Comparison of ENCODE assay signal across 15 cellular contexts in the genomic region with DNA sequence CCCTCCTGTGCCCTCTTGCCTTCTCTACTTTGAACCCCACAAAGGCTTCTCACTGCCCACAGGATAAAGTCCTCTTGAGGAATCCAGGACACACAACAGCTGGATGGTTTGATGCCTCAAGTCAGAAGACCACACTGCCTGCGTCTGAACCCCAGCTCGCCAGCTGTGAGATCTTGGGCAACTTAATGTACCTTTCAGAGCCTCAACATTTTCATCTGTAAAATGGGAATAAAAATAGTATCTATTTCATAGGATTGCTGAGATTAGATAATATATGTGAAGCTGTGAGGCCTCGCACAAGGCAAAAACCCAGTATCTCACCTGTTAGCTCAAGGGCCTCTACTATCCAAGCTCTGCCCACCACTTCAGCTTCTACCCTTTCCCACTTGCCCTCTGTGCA.
"Had no signal": no experiment of that assay in that cellular context is flagged by ENCODE, and none has a peak within 500 bp of the region (broad histone marks: within the 10 kb centered on the region; RNA-seq: fewer than 3 reads in every experiment).

No MANE protein-coding gene starts in this region.

- H3K4me3 ChIP-seq: cardiac muscle cell, gastroesophageal sphincter, lower lobe of right lung, transverse colon had no signal

- H3K27ac ChIP-seq: cardiac muscle cell, gastroesophageal sphincter, lower lobe of right lung, parathyroid adenoma, transverse colon had no signal

- H3K27me3 Mint-ChIP-seq: activated CD4-positive, alpha-beta memory T cell treated with anti-CD3 and anti-CD28 coated beads for 36 hours; activated CD8-positive, alpha-beta memory T cell treated with anti-CD3 and anti-CD28 coated beads, Interleukin-2, amount 10 ng/mL, durations not matched to agents 7 days and 5 days had no signal

- H3K9me3 ChIP-seq: gastroesophageal sphincter, lower lobe of right lung, transverse colon had no signal

- DNase-seq: activated CD4-positive, alpha-beta memory T cell treated with anti-CD3 and anti-CD28 coated beads for 36 hours; activated CD4-positive, CD25-positive, alpha-beta regulatory T cell treated with anti-CD3 and anti-CD28 coated beads, Interleukin-2, amount 50 U/mL, for 72 hours; activated CD8-positive, alpha-beta memory T cell treated with anti-CD3 and anti-CD28 coated beads, Interleukin-2, amount 10 ng/mL, durations not matched to agents 7 days and 5 days; activated T-cell treated with anti-CD3 and anti-CD28 coated beads, Interleukin-2, amount 50 U/mL, for 4 hours; left colon; lower lobe of right lung; stimulated activated CD4-positive, alpha-beta T cell treated with anti-CD3 and anti-CD28 coated beads, Interleukin-12 subunit alpha, Interleukin-12 subunit beta, amount 100 ng/mL, for 4 hours; stimulated activated CD4-positive, alpha-beta T cell treated with anti-CD3 and anti-CD28 coated beads, Interleukin-2, amount 100 ng/mL, for 24 hours; T-helper 1 cell; T1000; transverse colon had no signal

- H3K27me3 ChIP-seq: cardiac muscle cell, gastroesophageal sphincter, transverse colon had no signal

- H3K27ac Mint-ChIP-seq: activated CD4-positive, alpha-beta memory T cell treated with anti-CD3 and anti-CD28 coated beads for 36 hours had no signal

- ATAC-seq: activated CD8-positive, alpha-beta memory T cell treated with anti-CD3 and anti-CD28 coated beads, Interleukin-2, amount 10 ng/mL, durations not matched to agents 7 days and 5 days; activated T-cell treated with anti-CD3 and anti-CD28 coated beads, Interleukin-2, amount 50 U/mL, for 4 hours; gastroesophageal sphincter; left colon; lower lobe of right lung had no signal

- H3K9me3 Mint-ChIP-seq: activated CD4-positive, alpha-beta memory T cell treated with anti-CD3 and anti-CD28 coated beads for 36 hours; activated T-cell treated with anti-CD3 and anti-CD28 coated beads, Interleukin-2, amount 50 U/mL, for 4 hours; mesothelial cell of epicardium had no signal

- H3K4me3 Mint-ChIP-seq: activated CD4-positive, alpha-beta memory T cell treated with anti-CD3 and anti-CD28 coated beads for 36 hours; activated T-cell treated with anti-CD3 and anti-CD28 coated beads, Interleukin-2, amount 50 U/mL, for 4 hours had no signal
